ENCODE assay signal across 23 cellular contexts in the genomic region with DNA sequence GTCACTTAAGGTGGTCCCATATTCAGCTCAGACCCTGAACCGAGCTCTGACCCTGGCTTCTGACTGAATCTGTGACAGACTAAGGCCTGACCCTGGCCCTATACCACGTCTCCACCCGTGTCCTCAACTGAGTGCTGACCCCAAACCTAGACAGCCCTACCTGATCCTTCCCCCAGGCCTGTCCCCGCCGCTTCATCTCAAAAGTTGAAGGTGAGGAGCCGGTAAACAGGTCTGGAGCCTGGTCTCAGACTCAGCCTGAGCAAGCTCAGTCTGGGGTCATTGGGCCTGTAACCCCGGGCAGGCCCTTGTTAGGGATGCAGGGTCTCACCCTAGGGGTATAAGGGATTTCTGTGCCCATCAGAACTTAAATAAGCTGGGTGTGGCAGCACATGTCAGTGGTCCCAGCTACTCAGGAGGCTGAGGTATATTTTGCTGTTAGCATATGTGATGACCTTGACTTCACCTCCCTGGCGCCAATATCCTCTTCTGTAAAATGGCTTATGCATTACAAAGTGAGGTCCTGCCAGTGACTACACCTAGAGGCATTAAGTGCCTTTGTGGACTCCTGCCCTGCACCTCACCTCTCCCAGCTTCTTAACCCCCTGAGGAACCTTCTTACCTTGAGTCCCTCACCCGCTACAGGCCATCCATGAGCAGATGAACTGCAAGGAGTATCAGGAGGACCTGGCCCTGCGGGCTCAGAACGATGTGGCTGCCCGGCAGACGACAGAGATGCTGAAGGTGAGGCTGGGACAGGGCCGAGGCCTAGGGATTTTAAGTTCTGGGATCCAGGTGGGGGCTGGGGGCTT.
"Had no signal": no experiment of that assay in that cellular context is flagged by ENCODE, and none has a peak within 500 bp of the region (broad histone marks: within the 10 kb centered on the region; RNA-seq: fewer than 3 reads in every experiment).

No MANE protein-coding gene starts in this region.

- H3K27ac ChIP-seq: esophagus squamous epithelium, gastrocnemius medialis, sigmoid colon, SJSA1, upper lobe of left lung had no signal

- ATAC-seq: gastrocnemius medialis, left ventricle myocardium superior had no signal

- H3K27me3 Mint-ChIP-seq: activated B cell treated with CpG ODN at 0.5 μM for 24 hours; activated CD4-positive, alpha-beta memory T cell treated with anti-CD3 and anti-CD28 coated beads, Interleukin-2, amount 10 ng/mL, durations not matched to agents 7 days and 5 days; activated naive CD8-positive, alpha-beta T cell treated with anti-CD3 and anti-CD28 coated beads for 36 hours; dendritic cell treated with granulocyte-macrophage colony-stimulating factor and Interleukin-4, amounts not matched to agents 40 ng/mL and 50 ng/mL, for 4 days had no signal

- H3K9me3 Mint-ChIP-seq: activated B cell treated with CpG ODN at 0.5 μM for 24 hours; activated CD4-positive, alpha-beta memory T cell treated with anti-CD3 and anti-CD28 coated beads, Interleukin-2, amount 10 ng/mL, durations not matched to agents 7 days and 5 days; activated naive CD8-positive, alpha-beta T cell treated with anti-CD3 and anti-CD28 coated beads for 36 hours; dendritic cell treated with granulocyte-macrophage colony-stimulating factor and Interleukin-4, amounts not matched to agents 40 ng/mL and 50 ng/mL, for 4 days; nephron progenitor cell had no signal

- DNase-seq: activated B cell treated with CpG ODN at 0.5 μM for 24 hours; activated CD4-positive, alpha-beta memory T cell treated with anti-CD3 and anti-CD28 coated beads, Interleukin-2, amount 10 ng/mL, durations not matched to agents 7 days and 5 days; activated CD4-positive, alpha-beta T cell treated with anti-CD3 and anti-CD28 coated beads for 4 hours; activated naive CD8-positive, alpha-beta T cell treated with anti-CD3 and anti-CD28 coated beads for 36 hours; activated T-cell treated with anti-CD3 and anti-CD28 coated beads for 4 hours; amygdala; effector CD4-positive, alpha-beta T cell; esophagus squamous epithelium; gastrocnemius medialis; head of caudate nucleus; left ventricle myocardium superior; midbrain; nephron progenitor cell; nucleus accumbens; sigmoid colon; stimulated activated CD4-positive, alpha-beta T cell treated with anti-CD3 and anti-CD28 coated beads, Interleukin-2, amount 100 ng/mL, for 48 hours; stimulated activated CD8-positive, alpha-beta memory T cell treated with anti-CD3 and anti-CD28 coated beads, Interleukin-4, amount 100 ng/mL, for 48 hours; stimulated activated naive CD4-positive, alpha-beta T cell; T-helper 1 cell; T1000 had no signal

- H3K4me3 Mint-ChIP-seq: activated B cell treated with CpG ODN at 0.5 μM for 24 hours; activated CD4-positive, alpha-beta memory T cell treated with anti-CD3 and anti-CD28 coated beads, Interleukin-2, amount 10 ng/mL, durations not matched to agents 7 days and 5 days; activated naive CD8-positive, alpha-beta T cell treated with anti-CD3 and anti-CD28 coated beads for 36 hours; dendritic cell treated with granulocyte-macrophage colony-stimulating factor and Interleukin-4, amounts not matched to agents 40 ng/mL and 50 ng/mL, for 4 days; nephron progenitor cell had no signal

- H3K27ac Mint-ChIP-seq: activated B cell treated with CpG ODN at 0.5 μM for 24 hours; activated CD4-positive, alpha-beta memory T cell treated with anti-CD3 and anti-CD28 coated beads, Interleukin-2, amount 10 ng/mL, durations not matched to agents 7 days and 5 days; activated naive CD8-positive, alpha-beta T cell treated with anti-CD3 and anti-CD28 coated beads for 36 hours; dendritic cell treated with granulocyte-macrophage colony-stimulating factor and Interleukin-4, amounts not matched to agents 40 ng/mL and 50 ng/mL, for 4 days; nephron progenitor cell had no signal
